In genomic region chr11:68146010-68146540, GRCh38 we compare ENCODE assay signal across 1 cellular context.
TF ChIP-seq lines count a peak whose summit lies in the region.

No MANE protein-coding gene starts in this region.

TF ChIP-seq in HepG2, 621 proteins besides CTCF, POLR2A, EP300 and RAD21 (continued from another document and continues in another):
- peak; percentile 33; the same call in 1 of the 2 replicates for TF ChIP-seq RXRB (CRISPR knock-in tag; IDR thresholded peaks at IDR 0.05; ENCODE audit: borderline replicate concordance)
- TF ChIP-seq ZHX1 (CRISPR knock-in tag; IDR thresholded peaks at IDR 0.05; ENCODE audit: low read depth): no peak
- no peak for TF ChIP-seq PRDM4 (CRISPR knock-in tag; IDR thresholded peaks at IDR 0.05; ENCODE audit: borderline replicate concordance)
- TF ChIP-seq SIN3B (IDR thresholded peaks at IDR 0.05; ENCODE audit: low read length): no peak
- peak; percentile 96 for TF ChIP-seq ELF3 (CRISPR knock-in tag; IDR thresholded peaks at IDR 0.05)
- no peak for TF ChIP-seq MAZ (IDR thresholded peaks at IDR 0.05; ENCODE audit: borderline replicate concordance, low read depth, low read length)
- TF ChIP-seq MAZ (CRISPR knock-in tag; IDR thresholded peaks at IDR 0.05; ENCODE audit: low read depth): no peak
- no peak for TF ChIP-seq ZNF792 (CRISPR knock-in tag; IDR thresholded peaks at IDR 0.05)
- no peak for TF ChIP-seq ZNF12 (CRISPR knock-in tag; IDR thresholded peaks at IDR 0.05)
- TF ChIP-seq ZNF512 (CRISPR knock-in tag; IDR thresholded peaks at IDR 0.05): no peak
- TF ChIP-seq ATF7-NPFF (CRISPR knock-in tag; IDR thresholded peaks at IDR 0.05; ENCODE audit: low read depth): 0 out of 2 replicates have a peak, but pooled peaks have one; percentile 55
- no peak for TF ChIP-seq FOXO1 (CRISPR knock-in tag; IDR thresholded peaks at IDR 0.05)
- TF ChIP-seq PBX3 (CRISPR knock-in tag; IDR thresholded peaks at IDR 0.05; ENCODE audit: borderline replicate concordance): no peak
- no peak for TF ChIP-seq ZNF589 (CRISPR knock-in tag; conservative IDR thresholded peaks at IDR 0.05)
- peak; percentile 62 for TF ChIP-seq HIVEP1 (CRISPR knock-in tag; IDR thresholded peaks at IDR 0.05)
- no peak for TF ChIP-seq SNAPC4 (CRISPR knock-in tag; IDR thresholded peaks at IDR 0.05)
- TF ChIP-seq PLSCR1 (CRISPR knock-in tag; IDR thresholded peaks at IDR 0.05; ENCODE audit: borderline replicate concordance): no peak
- no peak for TF ChIP-seq RFXAP (CRISPR knock-in tag; IDR thresholded peaks at IDR 0.05; ENCODE audit: borderline replicate concordance)
- no peak for TF ChIP-seq ZBTB42 (CRISPR knock-in tag; IDR thresholded peaks at IDR 0.05)
- peak; percentile 67; the same call in 1 of the 2 replicates for TF ChIP-seq ZBTB10 (CRISPR knock-in tag; IDR thresholded peaks at IDR 0.05; ENCODE audit: borderline replicate concordance)
- no peak for TF ChIP-seq ZNF562 (CRISPR knock-in tag; IDR thresholded peaks at IDR 0.05; ENCODE audit: borderline replicate concordance)
- no peak for TF ChIP-seq ESRRA (CRISPR knock-in tag; IDR thresholded peaks at IDR 0.05; ENCODE audit: low read depth)
- no peak for TF ChIP-seq MAFF (IDR thresholded peaks at IDR 0.05; ENCODE audit: low read depth, low read length)
- TF ChIP-seq ZNF33A (CRISPR knock-in tag; IDR thresholded peaks at IDR 0.05; ENCODE audit: borderline replicate concordance): no peak
- no peak for TF ChIP-seq ELK4 (CRISPR knock-in tag; IDR thresholded peaks at IDR 0.05; ENCODE audit: borderline replicate concordance)
- TF ChIP-seq CENPT (CRISPR knock-in tag; IDR thresholded peaks at IDR 0.05; ENCODE audit: low read depth): no peak
- no peak for TF ChIP-seq ZNF704 (CRISPR knock-in tag; IDR thresholded peaks at IDR 0.05; ENCODE audit: borderline replicate concordance)
- no peak for TF ChIP-seq ZNF431 (CRISPR knock-in tag; IDR thresholded peaks at IDR 0.05; ENCODE audit: borderline replicate concordance, low read depth)
- no peak for TF ChIP-seq ZNF317 (CRISPR knock-in tag; IDR thresholded peaks at IDR 0.05)
- no peak for TF ChIP-seq E2F5 (CRISPR knock-in tag; conservative IDR thresholded peaks at IDR 0.05)
- TF ChIP-seq ZNF263 (CRISPR knock-in tag; IDR thresholded peaks at IDR 0.05): no peak
- no peak for TF ChIP-seq ARHGAP35 (CRISPR knock-in tag; IDR thresholded peaks at IDR 0.05; ENCODE audit: borderline replicate concordance)
- no peak for TF ChIP-seq NFE2 (CRISPR knock-in tag; IDR thresholded peaks at IDR 0.05)
- no peak for TF ChIP-seq ZBTB39 (CRISPR knock-in tag; IDR thresholded peaks at IDR 0.05)
